In genomic region chr18:74478876-74479275, GRCh38 we compare ENCODE assay signal across 14 cellular contexts. TPM values are rescaled to one million over a fixed set of nuclear protein-coding genes. Genes with fewer than 3 reads are reported as not detected.
"Had no signal": no experiment of that assay in that cellular context is flagged by ENCODE, and none has a peak within 500 bp of the region (broad histone marks: within the 10 kb centered on the region; RNA-seq: fewer than 3 reads in every experiment).

No MANE protein-coding gene starts in this region.

- DNase-seq: activated T-cell treated with anti-CD3 and anti-CD28 coated beads, Interleukin-2, amount 50 U/mL, for 1 hour; aorta; hippocampal formation; psoas muscle; spleen; stimulated activated CD4-positive, alpha-beta T cell treated with anti-CD3 and anti-CD28 coated beads, Interleukin-2, amount 100 ng/mL, for 24 hours; stimulated activated naive CD4-positive, alpha-beta T cell treated with Interleukin-2 at 50 U/mL for 16 hours had no signal

- H3K4me1 ChIP-seq: psoas muscle had no signal

- H3K9me3 ChIP-seq: psoas muscle, spleen had no signal

- H3K4me3 ChIP-seq: psoas muscle, spleen had no signal

- H3K36me3 ChIP-seq: spleen had no signal

- ATAC-seq: activated CD4-positive, CD25-positive, alpha-beta regulatory T cell treated with anti-CD3 and anti-CD28 coated beads, Interleukin-2, amount 50 U/mL, for 24 hours; psoas muscle; sciatic nerve had no signal

- H3K27me3 ChIP-seq: spleen had no signal

RNA-seq across cellular contexts. Expression of gene DIPK1C, which starts 21.8 kb away (rescaled TPM):
- total RNA-seq: aorta; fibroblast of lung; kidney epithelial cell; mesenteric fat pad; osteoblast; T-helper 2 cell treated with Interferon-gamma antibody and Interleukin-4, amounts not matched to agents 100 ng/mL and 5 ng/mL, for 36 hours had no signal

RNA-seq across cellular contexts. Expression of gene CNDP1, which starts 55.4 kb away (rescaled TPM):
- total RNA-seq: fibroblast of lung, kidney epithelial cell, mesenteric fat pad, osteoblast, psoas muscle had no signal
